ENCODE assay signal across 11 cellular contexts in genomic region chr3:126971891-126972351, GRCh38. TPM values are rescaled to one million over a fixed set of nuclear protein-coding genes. Genes with fewer than 3 reads are reported as not detected.
DNase-seq lines count a peak whose midpoint lies in the region; ATAC-seq and TF ChIP-seq lines count a peak whose summit lies in the region.
"Had no signal": no experiment of that assay in that cellular context is flagged by ENCODE, and none has a peak within 500 bp of the region (broad histone marks: within the 10 kb centered on the region; RNA-seq: fewer than 3 reads in every experiment).

No MANE protein-coding gene starts in this region.

- no peak overlapping the region for H2AFZ ChIP-seq in neural progenitor cell (replicated peaks)

- no peak overlapping the region for H3K4me3 ChIP-seq in neural progenitor cell
- H3K4me3 ChIP-seq: SK-N-MC had no signal

- H3K4me2 ChIP-seq in neural progenitor cell, result no peak overlapping the region

- peaks cover 26% of the 10 kb centered on the region for H3K4me1 Mint-ChIP-seq in neural progenitor cell
- no peaks in the 10 kb centered on the region for H3K4me1 Mint-ChIP-seq in T-helper 2 cell treated with Interferon-gamma antibody and Interleukin-4, amounts not matched to agents 5 μg/mL and 100 μg/mL, for 36 hours (ENCODE audit: low read depth)
- H3K4me1 Mint-ChIP-seq: CD14-positive monocyte had no signal

- in situ Hi-C loops in SK-MEL-5 (cut with HindIII; ENCODE audit: low pct_unique_long_range_greater_than_20kb, low sequenced_read_pairs), result no loop called here

- H3K4me1 ChIP-seq in neural progenitor cell, result peaks cover 21% of the 10 kb centered on the region

- H3K79me2 ChIP-seq in neural progenitor cell (ENCODE audit: low read depth), result no peaks in the 10 kb centered on the region

- no peaks in the 10 kb centered on the region for H3K36me3 Mint-ChIP-seq in neural progenitor cell
- no peaks in the 10 kb centered on the region for H3K36me3 Mint-ChIP-seq in T-helper 2 cell treated with Interferon-gamma antibody and Interleukin-4, amounts not matched to agents 5 μg/mL and 100 μg/mL, for 36 hours (ENCODE audit: low read depth)
- H3K36me3 Mint-ChIP-seq: CD14-positive monocyte had no signal

- DNase-seq in AG20443 (ENCODE audit: low spot score), result peak; percentile 78
- peak; percentile 99 for DNase-seq in SK-MEL-5 (ENCODE audit: low read depth, low spot score)
- DNase-seq in head of caudate nucleus, result peak in 40 of 42 donors; percentile 20 to 75 (median 56)
- peak; percentile 49 for DNase-seq in neural progenitor cell (ENCODE audit: low spot score)
- no peak for DNase-seq in T-helper 2 cell treated with Interferon-gamma antibody and Interleukin-4, amounts not matched to agents 5 μg/mL and 100 μg/mL, for 36 hours (ENCODE audit: low spot score)
- no peak for DNase-seq in HuH-7 (ENCODE audit: low spot score)
- no peak for DNase-seq in A172 (ENCODE audit: low spot score)
- DNase-seq: stimulated activated naive CD4-positive, alpha-beta T cell treated with Interleukin-2 at 50 U/mL for 16 hours had no signal

- H3K36me3 ChIP-seq in neural progenitor cell, result no peaks in the 10 kb centered on the region

- H3K27me3 Mint-ChIP-seq in neural progenitor cell (ENCODE audit: insufficient read depth, low read depth), result no peaks in the 10 kb centered on the region
- peaks cover 2% of the 10 kb centered on the region for H3K27me3 Mint-ChIP-seq in T-helper 2 cell treated with Interferon-gamma antibody and Interleukin-4, amounts not matched to agents 5 μg/mL and 100 μg/mL, for 36 hours (ENCODE audit: low read depth)

- H3K27ac ChIP-seq in neural progenitor cell, result no peak overlapping the region
- H3K27ac ChIP-seq: SK-N-MC had no signal

- no peak for ATAC-seq in activated CD4-positive, CD25-positive, alpha-beta regulatory T cell treated with anti-CD3 and anti-CD28 coated beads, Interleukin-2, amount 50 U/mL, for 24 hours

- H3F3A ChIP-seq in neural progenitor cell (ENCODE audit: low read depth), result no peaks in the 10 kb centered on the region

- no peak overlapping the region for H3K4me3 Mint-ChIP-seq in neural progenitor cell
- H3K4me3 Mint-ChIP-seq in T-helper 2 cell treated with Interferon-gamma antibody and Interleukin-4, amounts not matched to agents 5 μg/mL and 100 μg/mL, for 36 hours, result no peak overlapping the region

- intact Hi-C loops in head of caudate nucleus (cut with DNase I), result loop anchor here (10.0 kb wide), 1 partner anchor 573 kb away; no protein-coding TSS in a partner anchor

- H3K9me3 ChIP-seq in neural progenitor cell (ENCODE audit: low read depth), result no peaks in the 10 kb centered on the region

- no peak overlapping the region for H3K9ac ChIP-seq in neural progenitor cell

- H4K20me1 ChIP-seq in neural progenitor cell (ENCODE audit: low read depth), result no peaks in the 10 kb centered on the region

- H3K9me3 Mint-ChIP-seq in neural progenitor cell, result peaks cover 18% of the 10 kb centered on the region
- peaks cover 10% of the 10 kb centered on the region for H3K9me3 Mint-ChIP-seq in T-helper 2 cell treated with Interferon-gamma antibody and Interleukin-4, amounts not matched to agents 5 μg/mL and 100 μg/mL, for 36 hours

- H3K27ac Mint-ChIP-seq in neural progenitor cell, result peak overlapping the region; percentile 81
- H3K27ac Mint-ChIP-seq in T-helper 2 cell treated with Interferon-gamma antibody and Interleukin-4, amounts not matched to agents 5 μg/mL and 100 μg/mL, for 36 hours, result no peak overlapping the region
- H3K27ac Mint-ChIP-seq: CD14-positive monocyte had no signal

- no peak for TF ChIP-seq CTCF in neural progenitor cell (IDR thresholded peaks at IDR 0.05)

- H3K27me3 ChIP-seq in neural progenitor cell, result no peaks in the 10 kb centered on the region

RNA-seq across cellular contexts. Expression of gene PLXNA1, which starts 11.0 kb away (rescaled TPM):
- 39.9 and 43.8 TPM in 2 replicates for total RNA-seq in SK-MEL-5 (2014; rRNA removed; shearing (Covaris generic))
- polyA plus RNA-seq in SK-MEL-5 (2015; cell fraction: cytosol; rRNA removed), result 77.8 and 104 TPM in 2 replicates
- polyA plus RNA-seq in SK-MEL-5 (2015; cell fraction: nucleus; rRNA removed), result 195 and 196 TPM in 2 replicates
- 34.7 and 89.1 TPM in 2 replicates for total RNA-seq in neural progenitor cell (ENCODE audit: low replicate concordance)
- 51.3 and 55.1 TPM in 2 replicates for total RNA-seq in A172 (2014; rRNA removed; shearing (Covaris generic))
- polyA plus RNA-seq: CD14-positive monocyte had no signal

Comparison
In these comparisons a context has a peak if more than half of its experiments do, and no peak if none do; other contexts are left out.
1. DNase-seq: peak in AG20443 (single experiment), SK-MEL-5 (single experiment), head of caudate nucleus (40 of 42) and neural progenitor cell (single experiment); none in T-helper 2 cell treated with Interferon-gamma antibody and Interleukin-4, amounts not matched to agents 5 μg/mL and 100 μg/mL, for 36 hours (single experiment), HuH-7 (single experiment) and A172 (single experiment).